Comparison of ENCODE assay signal across 30 cellular contexts in the genomic region with DNA sequence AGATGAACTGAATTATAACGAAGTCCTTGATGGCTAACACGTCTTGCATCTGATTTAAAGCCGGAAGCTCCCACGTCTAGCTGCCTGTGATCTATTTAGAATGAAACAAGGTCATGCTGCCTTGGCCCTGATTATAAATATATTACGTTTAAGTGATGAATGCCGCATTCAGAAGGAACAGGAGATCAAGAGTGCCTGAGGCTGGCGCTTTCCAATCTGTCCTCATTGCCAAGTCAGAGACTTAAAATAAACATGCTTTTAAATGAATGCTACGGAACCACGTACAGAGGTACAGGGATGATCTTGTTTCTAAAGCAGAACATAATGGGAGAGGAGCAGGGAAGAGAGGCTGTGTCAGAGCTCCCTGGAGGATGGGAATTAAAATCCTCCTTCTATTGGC.
DNase-seq lines count a peak whose midpoint lies in the region; ATAC-seq and TF ChIP-seq lines count a peak whose summit lies in the region.
"Had no signal": no experiment of that assay in that cellular context is flagged by ENCODE, and none has a peak within 500 bp of the region (broad histone marks: within the 10 kb centered on the region; RNA-seq: fewer than 3 reads in every experiment).

No MANE protein-coding gene starts in this region.

- H3K4me3 ChIP-seq in HEK293 (ENCODE audit: low read depth, low read length), result no peak overlapping the region
- no peak overlapping the region for H3K4me3 ChIP-seq in prostate gland
- H3K4me3 ChIP-seq: body of pancreas, gastroesophageal sphincter, K562, left ventricle myocardium inferior, MG63, skin epidermis, upper lobe of right lung had no signal

- no peaks in the 10 kb centered on the region for H3K36me3 Mint-ChIP-seq in glutamatergic neuron (ENCODE audit: unreplicated experiment)
- no peaks in the 10 kb centered on the region for H3K36me3 Mint-ChIP-seq in chondrocyte (ENCODE audit: low read depth)
- H3K36me3 Mint-ChIP-seq: CD14-positive monocyte; naive B cell; stimulated activated naive B cell treated with anti-CD40 and anti-IgM and Interleukin-4, amounts not matched to agents 10 μg/mL and 1 μg/mL and 100 μg/mL, for 72 hours had no signal

- H3K4me1 ChIP-seq in HEK293 (ENCODE audit: control insufficient read depth, insufficient read depth, low read length) (peaks cover 16% of the 10 kb centered on the region), prostate gland (replicated peaks) (no peaks in the 10 kb centered on the region)
- H3K4me1 ChIP-seq: body of pancreas, upper lobe of right lung had no signal

- TF ChIP-seq POLR2A in prostate gland (IDR thresholded peaks at IDR 0.05), result no peak

- CTCF ChIA-PET in HEK293 (lab: Yijun Ruan, JAX), result interaction anchor here (0.6 to 1.0 kb wide), 2 partner anchors 22 to 125 kb away, joined by 3 read pairs; no protein-coding TSS in a partner anchor

- H3K9me3 Mint-ChIP-seq in glutamatergic neuron (ENCODE audit: unreplicated experiment) (peaks cover 2% of the 10 kb centered on the region), chondrocyte (ENCODE audit: low read depth) (no peaks in the 10 kb centered on the region)
- H3K9me3 Mint-ChIP-seq: activated CD8-positive, alpha-beta T cell treated with anti-CD3 and anti-CD28 coated beads for 36 hours; naive B cell; stimulated activated naive B cell treated with anti-CD40 and anti-IgM and Interleukin-4, amounts not matched to agents 10 μg/mL and 1 μg/mL and 100 μg/mL, for 72 hours had no signal

- H3K27ac Mint-ChIP-seq in glutamatergic neuron (ENCODE audit: unreplicated experiment) (peak overlapping the region; percentile 77), chondrocyte (ENCODE audit: unreplicated experiment) (no peak overlapping the region)
- H3K27ac Mint-ChIP-seq: activated CD8-positive, alpha-beta T cell treated with anti-CD3 and anti-CD28 coated beads for 36 hours; activated naive CD4-positive, alpha-beta T cell treated with anti-CD3 and anti-CD28 coated beads for 36 hours; CD14-positive monocyte; stimulated activated naive B cell treated with anti-CD40 and anti-IgM and Interleukin-4, amounts not matched to agents 10 μg/mL and 1 μg/mL and 100 μg/mL, for 72 hours had no signal

- no peak for ATAC-seq in HG03095 (IDR thresholded peaks at IDR 0.05; ENCODE audit: unreplicated experiment)
- ATAC-seq: activated CD8-positive, alpha-beta T cell treated with anti-CD3 and anti-CD28 coated beads for 36 hours; body of pancreas; gastroesophageal sphincter; K562; stimulated activated naive B cell treated with anti-CD40 and anti-IgM and Interleukin-4, amounts not matched to agents 10 μg/mL and 1 μg/mL and 100 μg/mL, for 72 hours; upper lobe of right lung had no signal

- WGBS in prostate gland, result 25% methylated on average over 9 of the region's 9 CpGs

- no peaks in the 10 kb centered on the region for H3K27me3 ChIP-seq in prostate gland (replicated peaks; ENCODE audit: insufficient read depth)
- H3K27me3 ChIP-seq: body of pancreas, gastroesophageal sphincter, MG63, upper lobe of right lung had no signal

- TF ChIP-seq CTCF in HEK293 (tag by site-specific recombination; IDR thresholded peaks at IDR 0.05) (no peak), glutamatergic neuron (IDR thresholded peaks at IDR 0.05; ENCODE audit: partially characterized antibody, unreplicated experiment) (no peak), prostate gland (IDR thresholded peaks at IDR 0.05) (no peak), chondrocyte (IDR thresholded peaks at IDR 0.05) (no peak)

- H3K27me3 Mint-ChIP-seq in glutamatergic neuron (ENCODE audit: unreplicated experiment), result peaks cover 2% of the 10 kb centered on the region
- peaks cover 3% of the 10 kb centered on the region for H3K27me3 Mint-ChIP-seq in chondrocyte (ENCODE audit: low read depth)
- H3K27me3 Mint-ChIP-seq: activated CD8-positive, alpha-beta T cell treated with anti-CD3 and anti-CD28 coated beads for 36 hours; naive B cell; stimulated activated naive B cell treated with anti-CD40 and anti-IgM and Interleukin-4, amounts not matched to agents 10 μg/mL and 1 μg/mL and 100 μg/mL, for 72 hours had no signal

- peak overlapping the region; percentile 39 for H3K4me3 Mint-ChIP-seq in glutamatergic neuron (ENCODE audit: unreplicated experiment)
- no peak overlapping the region for H3K4me3 Mint-ChIP-seq in chondrocyte (ENCODE audit: unreplicated experiment)
- H3K4me3 Mint-ChIP-seq: activated CD8-positive, alpha-beta T cell treated with anti-CD3 and anti-CD28 coated beads for 36 hours; activated naive CD4-positive, alpha-beta T cell treated with anti-CD3 and anti-CD28 coated beads for 36 hours; CD14-positive monocyte; naive B cell; stimulated activated naive B cell treated with anti-CD40 and anti-IgM and Interleukin-4, amounts not matched to agents 10 μg/mL and 1 μg/mL and 100 μg/mL, for 72 hours had no signal

- intact Hi-C loops in prostate gland (cut with DNase I), result loop anchor here (10.0 kb wide), 3 partner anchors 98 to 792 kb away; no protein-coding TSS in a partner anchor

- POLR2A ChIA-PET in HEK293 (lab: Yijun Ruan, JAX), result no interaction called here

- DNase-seq in SK-MEL-5 (ENCODE audit: low read depth, low spot score) (peak; percentile 96), glutamatergic neuron (no peak), prostate gland (ENCODE audit: low spot score) (peak; percentile 9), NCI-H187 (lab: John Stamatoyannopoulos, UW) (no peak), mesenteric fat pad (ENCODE audit: low spot score) (no peak), chondrocyte (ENCODE audit: low spot score) (no peak)
- DNase-seq: activated CD8-positive, alpha-beta memory T cell treated with anti-CD3 and anti-CD28 coated beads, Interleukin-2, amount 50 U/mL, for 48 hours; activated CD8-positive, alpha-beta T cell treated with anti-CD3 and anti-CD28 coated beads for 36 hours; activated naive CD4-positive, alpha-beta T cell treated with anti-CD3 and anti-CD28 coated beads for 36 hours; body of pancreas; Calu3; DND-41; hippocampal formation; left ventricle myocardium inferior; MG63; naive B cell; NCI-H2029; NCI-H526 treated with DMSO at 0.1 percent for 48 hours; retina; SIG-M5; stimulated activated naive B cell treated with anti-CD40 and anti-IgM and Interleukin-4, amounts not matched to agents 10 μg/mL and 1 μg/mL and 100 μg/mL, for 72 hours; substantia nigra; SW 1271; upper lobe of right lung had no signal

- H3K9me3 ChIP-seq in HEK293 (ENCODE audit: control insufficient read depth, insufficient read depth, low read depth, low read length), result no peaks in the 10 kb centered on the region
- H3K9me3 ChIP-seq in prostate gland, result no peaks in the 10 kb centered on the region
- H3K9me3 ChIP-seq: body of pancreas, gastroesophageal sphincter, left ventricle myocardium inferior, MG63, upper lobe of right lung had no signal

- in situ Hi-C loops in SK-MEL-5 (cut with HindIII; ENCODE audit: low pct_unique_long_range_greater_than_20kb, low sequenced_read_pairs), result no loop called here

- no peaks in the 10 kb centered on the region for H3K36me3 ChIP-seq in HEK293 (ENCODE audit: control insufficient read depth in 2 of 2, insufficient read depth in 1 of 2, low read length in 2 of 2)
- H3K36me3 ChIP-seq in prostate gland, result no peaks in the 10 kb centered on the region
- H3K36me3 ChIP-seq: gastroesophageal sphincter, left ventricle myocardium inferior, MG63, upper lobe of right lung had no signal

- H3K27ac ChIP-seq in HEK293 (ENCODE audit: extremely low read depth, low read depth, low read length) (peak overlapping the region; percentile 90), prostate gland (no peak overlapping the region)
- H3K27ac ChIP-seq: body of pancreas, upper lobe of right lung had no signal

- H3K4me1 Mint-ChIP-seq in glutamatergic neuron (ENCODE audit: low read depth, unreplicated experiment) (peaks cover 46% of the 10 kb centered on the region), chondrocyte (ENCODE audit: low read depth) (peaks cover 17% of the 10 kb centered on the region)
- H3K4me1 Mint-ChIP-seq: CD14-positive monocyte; naive B cell; stimulated activated naive B cell treated with anti-CD40 and anti-IgM and Interleukin-4, amounts not matched to agents 10 μg/mL and 1 μg/mL and 100 μg/mL, for 72 hours had no signal

TF ChIP-seq in HEK293, 187 proteins besides CTCF, POLR2A, EP300 and RAD21 (continues in another document):
- TF ChIP-seq GLI4 (tag by site-specific recombination; IDR thresholded peaks at IDR 0.05) (no peak), ZNF280D (tag by site-specific recombination; IDR thresholded peaks at IDR 0.05) (no peak), WT1 (tag by site-specific recombination; IDR thresholded peaks at IDR 0.05) (peak; percentile 84), EGR2 (tag by site-specific recombination; IDR thresholded peaks at IDR 0.05; ENCODE audit: low read depth) (no peak), ZSCAN23 (tag by site-specific recombination; IDR thresholded peaks at IDR 0.05) (no peak)
- TF ChIP-seq, protein P1, sequence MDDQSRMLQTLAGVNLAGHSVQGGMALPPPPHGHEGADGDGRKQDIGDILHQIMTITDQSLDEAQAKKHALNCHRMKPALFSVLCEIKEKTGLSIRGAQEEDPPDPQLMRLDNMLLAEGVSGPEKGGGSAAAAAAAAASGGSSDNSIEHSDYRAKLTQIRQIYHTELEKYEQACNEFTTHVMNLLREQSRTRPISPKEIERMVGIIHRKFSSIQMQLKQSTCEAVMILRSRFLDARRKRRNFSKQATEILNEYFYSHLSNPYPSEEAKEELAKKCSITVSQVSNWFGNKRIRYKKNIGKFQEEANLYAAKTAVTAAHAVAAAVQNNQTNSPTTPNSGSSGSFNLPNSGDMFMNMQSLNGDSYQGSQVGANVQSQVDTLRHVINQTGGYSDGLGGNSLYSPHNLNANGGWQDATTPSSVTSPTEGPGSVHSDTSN (CRISPR knock-in tag; IDR thresholded peaks at IDR 0.05), result no peak

Comparison
In these comparisons a context has a peak if more than half of its experiments do, and no peak if none do; other contexts are left out.
1. DNase-seq: peak in SK-MEL-5 (single experiment) and prostate gland (single experiment); none in glutamatergic neuron (single experiment), NCI-H187 (0 of 2), mesenteric fat pad (single experiment) and chondrocyte (single experiment).